In the genomic region with DNA sequence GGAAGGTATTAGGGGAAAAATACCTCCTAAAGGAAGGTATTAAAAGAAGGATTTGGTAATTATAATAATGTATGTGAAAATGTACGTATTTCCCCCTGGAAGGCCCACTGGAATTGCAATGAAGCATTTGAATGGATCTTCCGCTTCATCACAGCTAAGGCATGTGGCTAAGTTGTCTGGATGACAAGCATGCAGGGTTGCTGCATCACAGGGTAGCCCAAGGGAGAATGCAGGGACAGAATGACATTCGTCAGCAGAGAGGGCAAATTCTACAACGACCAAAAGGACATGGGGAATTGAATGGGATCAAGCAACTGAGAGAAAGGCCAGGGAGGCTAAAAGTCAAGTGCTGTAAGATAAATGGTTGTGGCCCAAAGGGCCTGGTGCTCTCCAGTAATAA, we compare ENCODE assay signal across 20 cellular contexts.
DNase-seq lines count a peak whose midpoint lies in the region; ATAC-seq lines count a peak whose summit lies in the region.
"Had no signal": no experiment of that assay in that cellular context is flagged by ENCODE, and none has a peak within 500 bp of the region (broad histone marks: within the 10 kb centered on the region; RNA-seq: fewer than 3 reads in every experiment).

No MANE protein-coding gene starts in this region.

- DNase-seq in ELR (ENCODE audit: low read depth): peak; percentile 70
- DNase-seq in RPMI7951 (ENCODE audit: low read depth): peak; percentile 21
- peak; percentile 17 for DNase-seq in iPS DF 19.7 (ENCODE audit: low read depth, low spot score)
- peak; percentile 89 to 97 for DNase-seq in trophoblast cell
- DNase-seq in NCI-H524 treated with DMSO at 0.1 percent for 48 hours (lab: John Stamatoyannopoulos, UW): no peak
- no peak for DNase-seq in superior temporal gyrus (ENCODE audit: extremely low spot score)
- DNase-seq in activated T-helper 1 cell treated with anti-CD3 and anti-CD28 coated beads, Interleukin-12 subunit alpha, Interleukin-12 subunit beta, Interleukin-2, Interleukin-4 antibody, amounts not matched to agents 30 ng/mL and 10 ng/mL and 1 ng/mL, durations not matched to agents 14 hours and 24 hours and 36 hours (ENCODE audit: low spot score): no peak
- DNase-seq: DMS153, gastrocnemius medialis, KG1, NCI-H1092, ovary, spleen, transverse colon had no signal

- peaks cover 3% of the 10 kb centered on the region for H3K36me3 Mint-ChIP-seq in activated T-helper 1 cell treated with anti-CD3 and anti-CD28 coated beads, Interleukin-12 subunit alpha, Interleukin-12 subunit beta, Interleukin-2, Interleukin-4 antibody, amounts not matched to agents 30 ng/mL and 10 ng/mL and 1 ng/mL, durations not matched to agents 14 hours and 24 hours and 36 hours (ENCODE audit: low read depth)

- H3K27me3 Mint-ChIP-seq in activated T-helper 1 cell treated with anti-CD3 and anti-CD28 coated beads, Interleukin-12 subunit alpha, Interleukin-12 subunit beta, Interleukin-2, Interleukin-4 antibody, amounts not matched to agents 30 ng/mL and 10 ng/mL and 1 ng/mL, durations not matched to agents 14 hours and 24 hours and 36 hours (ENCODE audit: insufficient read depth): no peaks in the 10 kb centered on the region
- H3K27me3 Mint-ChIP-seq: activated T-helper 17 cell treated with anti-CD3 and anti-CD28 coated beads, Interleukin-2, amount 50 U/mL, for 72 hours had no signal

- H3K4me1 Mint-ChIP-seq in activated T-helper 1 cell treated with anti-CD3 and anti-CD28 coated beads, Interleukin-12 subunit alpha, Interleukin-12 subunit beta, Interleukin-2, Interleukin-4 antibody, amounts not matched to agents 30 ng/mL and 10 ng/mL and 1 ng/mL, durations not matched to agents 14 hours and 24 hours and 36 hours (ENCODE audit: low read depth): no peaks in the 10 kb centered on the region
- H3K4me1 Mint-ChIP-seq: CD14-positive monocyte; stimulated activated effector memory CD8-positive, alpha-beta T cell treated with anti-CD3 and anti-CD28 coated beads, Interleukin-12 subunit alpha, Interleukin-12 subunit beta, amount 100 ng/mL, for 72 hours had no signal

- H3K27ac Mint-ChIP-seq in activated T-helper 1 cell treated with anti-CD3 and anti-CD28 coated beads, Interleukin-12 subunit alpha, Interleukin-12 subunit beta, Interleukin-2, Interleukin-4 antibody, amounts not matched to agents 30 ng/mL and 10 ng/mL and 1 ng/mL, durations not matched to agents 14 hours and 24 hours and 36 hours: no peak overlapping the region
- H3K27ac Mint-ChIP-seq: activated T-helper 17 cell treated with anti-CD3 and anti-CD28 coated beads, Interleukin-2, amount 50 U/mL, for 72 hours; CD14-positive monocyte; stimulated activated effector memory CD8-positive, alpha-beta T cell treated with anti-CD3 and anti-CD28 coated beads, Interleukin-12 subunit alpha, Interleukin-12 subunit beta, amount 100 ng/mL, for 72 hours had no signal

- H3K79me1 ChIP-seq in trophoblast cell (ENCODE audit: low read length): peaks cover 2% of the 10 kb centered on the region

- H2AFZ ChIP-seq in trophoblast cell (ENCODE audit: insufficient read depth, low read length, poor library complexity): no peak overlapping the region

- no peak overlapping the region for H3K4me2 ChIP-seq in trophoblast cell (ENCODE audit: low read length)

- H3K9me3 ChIP-seq in trophoblast cell (ENCODE audit: insufficient read depth, low read depth, low read length): no peaks in the 10 kb centered on the region
- H3K9me3 ChIP-seq: gastrocnemius medialis, ovary, spleen, transverse colon had no signal

- H3K23ac ChIP-seq in trophoblast cell (ENCODE audit: low read length): no peak overlapping the region

- no peak overlapping the region for H4K12ac ChIP-seq in trophoblast cell (ENCODE audit: low read depth, low read length)

- no peaks in the 10 kb centered on the region for H3K36me3 ChIP-seq in trophoblast cell (ENCODE audit: control insufficient read depth in 1 of 2, insufficient read depth in 2 of 2, low read length in 2 of 2)
- H3K36me3 ChIP-seq: ovary, transverse colon had no signal

- no peaks in the 10 kb centered on the region for H3K79me2 ChIP-seq in trophoblast cell (ENCODE audit: control insufficient read depth, insufficient read depth, low read length, poor library complexity)

- H3K4me3 Mint-ChIP-seq in activated T-helper 1 cell treated with anti-CD3 and anti-CD28 coated beads, Interleukin-12 subunit alpha, Interleukin-12 subunit beta, Interleukin-2, Interleukin-4 antibody, amounts not matched to agents 30 ng/mL and 10 ng/mL and 1 ng/mL, durations not matched to agents 14 hours and 24 hours and 36 hours: no peak overlapping the region
- H3K4me3 Mint-ChIP-seq: activated T-helper 17 cell treated with anti-CD3 and anti-CD28 coated beads, Interleukin-2, amount 50 U/mL, for 72 hours; CD14-positive monocyte; stimulated activated effector memory CD8-positive, alpha-beta T cell treated with anti-CD3 and anti-CD28 coated beads, Interleukin-12 subunit alpha, Interleukin-12 subunit beta, amount 100 ng/mL, for 72 hours had no signal

- no peak overlapping the region for H2BK12ac ChIP-seq in trophoblast cell (ENCODE audit: low read length)

- no peak overlapping the region for H2AK5ac ChIP-seq in trophoblast cell (ENCODE audit: low read length)

- no peak overlapping the region for H3K4me3 ChIP-seq in trophoblast cell (ENCODE audit: low read depth, low read length)
- H3K4me3 ChIP-seq: gastrocnemius medialis, ovary, spleen, transverse colon had no signal

- no peaks in the 10 kb centered on the region for H3K27me3 ChIP-seq in trophoblast cell (ENCODE audit: insufficient read depth, low read length)
- H3K27me3 ChIP-seq: gastrocnemius medialis, ovary, spleen, transverse colon had no signal

- H4K8ac ChIP-seq in trophoblast cell (ENCODE audit: low read depth, low read length): no peak overlapping the region

- no peak for ATAC-seq in GM18517 (IDR thresholded peaks at IDR 0.05; ENCODE audit: unreplicated experiment)
- ATAC-seq: activated T-helper 17 cell treated with anti-CD3 and anti-CD28 coated beads, Interleukin-2, amount 50 U/mL, for 72 hours; gastrocnemius medialis; stimulated activated effector memory CD8-positive, alpha-beta T cell treated with anti-CD3 and anti-CD28 coated beads, Interleukin-12 subunit alpha, Interleukin-12 subunit beta, amount 100 ng/mL, for 72 hours had no signal

- H2BK5ac ChIP-seq in trophoblast cell (ENCODE audit: low read depth, low read length, poor library complexity): no peak overlapping the region

- H3K4me1 ChIP-seq in trophoblast cell (ENCODE audit: control insufficient read depth in 1 of 2, insufficient read depth in 2 of 2, low read length in 2 of 2): peaks cover 4 to 7% of the 10 kb centered on the region in 2 experiments
- H3K4me1 ChIP-seq: spleen, transverse colon had no signal

- H3K27ac ChIP-seq in trophoblast cell (ENCODE audit: low read depth, low read length): peak overlapping the region; percentile 28
- H3K27ac ChIP-seq: gastrocnemius medialis, HL-60, ovary, RWPE1, spleen, transverse colon had no signal

- no peak overlapping the region for H3K4ac ChIP-seq in trophoblast cell (ENCODE audit: low read depth, low read length)

- H2BK120ac ChIP-seq in trophoblast cell (ENCODE audit: insufficient read depth, low read length, poor library complexity): no peak overlapping the region

- H3K14ac ChIP-seq in trophoblast cell (ENCODE audit: low read length): no peak overlapping the region

- no CpG with 5 or more reads among the region's 4 CpGs for WGBS in trophoblast cell (ENCODE audit: extremely low coverage, insufficient coverage, insufficient read length)

- no peak overlapping the region for H4K91ac ChIP-seq in trophoblast cell (ENCODE audit: low read depth, low read length)

- intact Hi-C loops in activated T-helper 1 cell treated with anti-CD3 and anti-CD28 coated beads, Interleukin-12 subunit alpha, Interleukin-12 subunit beta, Interleukin-2, Interleukin-4 antibody, amounts not matched to agents 30 ng/mL and 10 ng/mL and 1 ng/mL, durations not matched to agents 14 hours and 24 hours and 36 hours (cut with micrococcal nuclease): no loop called here

- no peak overlapping the region for H3K9ac ChIP-seq in trophoblast cell (ENCODE audit: low read length)

- H3K18ac ChIP-seq in trophoblast cell (ENCODE audit: low read length): no peak overlapping the region

- peaks cover under 1% of the 10 kb centered on the region for H3K9me3 Mint-ChIP-seq in activated T-helper 1 cell treated with anti-CD3 and anti-CD28 coated beads, Interleukin-12 subunit alpha, Interleukin-12 subunit beta, Interleukin-2, Interleukin-4 antibody, amounts not matched to agents 30 ng/mL and 10 ng/mL and 1 ng/mL, durations not matched to agents 14 hours and 24 hours and 36 hours

Comparison
In these comparisons a context has a peak if more than half of its experiments do, and no peak if none do; other contexts are left out.
1. DNase-seq: peak in ELR (single experiment), RPMI7951 (single experiment), iPS DF 19.7 (single experiment) and trophoblast cell (2 of 2); none in NCI-H524 treated with DMSO at 0.1 percent for 48 hours (single experiment), superior temporal gyrus (single experiment) and activated T-helper 1 cell treated with anti-CD3 and anti-CD28 coated beads, Interleukin-12 subunit alpha, Interleukin-12 subunit beta, Interleukin-2, Interleukin-4 antibody, amounts not matched to agents 30 ng/mL and 10 ng/mL and 1 ng/mL, durations not matched to agents 14 hours and 24 hours and 36 hours (single experiment).